Comparison of ENCODE assay signal across 1 cellular context in genomic region chr17:19447085-19447583, GRCh38.
TF ChIP-seq lines count a peak whose summit lies in the region.

No MANE protein-coding gene starts in this region.

TF ChIP-seq in SK-N-SH, 30 proteins besides CTCF, POLR2A, EP300 and RAD21 (continued from another document):
- TF ChIP-seq USF2 (IDR thresholded peaks at IDR 0.05; ENCODE audit: borderline replicate concordance, low read depth, low read length) = no peak
- TF ChIP-seq FOSL2 (IDR thresholded peaks at IDR 0.05; ENCODE audit: borderline replicate concordance, low read depth) = 0 out of 2 replicates have a peak, but pooled peaks have one; percentile 16
